23 cellular contexts compared by ENCODE assay signal in the genomic region with DNA sequence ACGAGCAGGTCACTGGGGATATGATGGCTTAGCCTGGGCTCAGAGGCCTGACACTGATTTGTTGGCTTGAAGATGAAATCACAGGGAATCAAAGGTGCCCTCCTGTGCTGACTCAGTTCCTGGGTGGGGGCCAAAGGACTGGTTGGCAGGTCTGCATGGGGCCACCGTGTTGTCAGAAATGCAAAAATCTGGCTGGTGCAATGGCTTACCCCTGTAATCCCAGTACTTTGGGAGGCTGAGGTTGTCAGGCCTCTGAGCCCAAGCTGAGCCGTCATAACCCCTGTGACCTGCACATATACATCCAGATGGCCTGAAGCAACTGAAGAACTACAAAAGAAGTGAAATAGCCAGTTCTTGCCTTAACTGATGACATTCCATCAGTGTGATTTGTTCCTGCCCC.
"Had no signal": no experiment of that assay in that cellular context is flagged by ENCODE, and none has a peak within 500 bp of the region (broad histone marks: within the 10 kb centered on the region; RNA-seq: fewer than 3 reads in every experiment).

No MANE protein-coding gene starts in this region.

- H3K27ac ChIP-seq: colonic mucosa, epithelial cell of prostate, esophagus squamous epithelium, gastrocnemius medialis, heart right ventricle, left lung, lower lobe of right lung had no signal

- H3K4me1 ChIP-seq: colonic mucosa, esophagus squamous epithelium, gastrocnemius medialis, heart right ventricle, left lung, lower lobe of right lung had no signal

- H3K27ac Mint-ChIP-seq: dendritic cell treated with granulocyte-macrophage colony-stimulating factor and Interleukin-4, amounts not matched to agents 40 ng/mL and 50 ng/mL, for 4 days; effector memory CD8-positive, alpha-beta T cell; endodermal cell; naive thymus-derived CD4-positive, alpha-beta T cell had no signal

- H3K4me3 Mint-ChIP-seq: dendritic cell treated with granulocyte-macrophage colony-stimulating factor and Interleukin-4, amounts not matched to agents 40 ng/mL and 50 ng/mL, for 4 days; effector memory CD8-positive, alpha-beta T cell; endodermal cell; naive thymus-derived CD4-positive, alpha-beta T cell had no signal

- H3K36me3 ChIP-seq: colonic mucosa, esophagus squamous epithelium, gastrocnemius medialis, heart right ventricle, left lung, lower lobe of right lung had no signal

- DNase-seq: colonic mucosa; cortex of kidney; effector CD8-positive, alpha-beta T cell; effector memory CD8-positive, alpha-beta T cell; endodermal cell; erythroblast; esophagus squamous epithelium; foreskin fibroblast; foreskin melanocyte; gastrocnemius medialis; glutamatergic neuron; head of caudate nucleus; heart right ventricle; hippocampal formation; left cardiac atrium; left lung; left ventricle myocardium superior; lower lobe of right lung; mesenchymal stem cell; midbrain; naive thymus-derived CD4-positive, alpha-beta T cell had no signal

- ATAC-seq: effector memory CD8-positive, alpha-beta T cell; gastrocnemius medialis; heart right ventricle; left cardiac atrium; left lung; left ventricle myocardium superior; lower lobe of right lung; naive thymus-derived CD4-positive, alpha-beta T cell had no signal

- H3K4me1 Mint-ChIP-seq: naive thymus-derived CD4-positive, alpha-beta T cell had no signal

- H3K9me3 ChIP-seq: colonic mucosa, gastrocnemius medialis, lower lobe of right lung had no signal

- H3K4me3 ChIP-seq: colonic mucosa, esophagus squamous epithelium, gastrocnemius medialis, heart right ventricle, left lung, lower lobe of right lung had no signal

- H3K27me3 ChIP-seq: colonic mucosa, esophagus squamous epithelium, gastrocnemius medialis, heart right ventricle, left lung had no signal

- H3K27me3 Mint-ChIP-seq: dendritic cell treated with granulocyte-macrophage colony-stimulating factor and Interleukin-4, amounts not matched to agents 40 ng/mL and 50 ng/mL, for 4 days; effector memory CD8-positive, alpha-beta T cell; naive thymus-derived CD4-positive, alpha-beta T cell had no signal
